ENCODE assay signal across 18 cellular contexts in genomic region chr11:59112494-59112893, GRCh38.
DNase-seq lines count a peak whose midpoint lies in the region; ATAC-seq, FAIRE-seq and TF ChIP-seq lines count a peak whose summit lies in the region.
"Had no signal": no experiment of that assay in that cellular context is flagged by ENCODE, and none has a peak within 500 bp of the region (broad histone marks: within the 10 kb centered on the region; RNA-seq: fewer than 3 reads in every experiment).

No MANE protein-coding gene starts in this region.

- no peaks in the 10 kb centered on the region for H3F3A ChIP-seq in Loucy (ENCODE audit: low read depth)

- TF ChIP-seq CTCF in 22Rv1 (IDR thresholded peaks at IDR 0.05) = no peak
- TF ChIP-seq CTCF in Loucy (conservative IDR thresholded peaks at IDR 0.05; ENCODE audit: low read length) = no peak

- peaks cover 52% of the 10 kb centered on the region for H3K4me1 ChIP-seq in Loucy (ENCODE audit: insufficient read depth, low read length, poor library complexity, severe bottlenecking)

- peak; percentile 8 for DNase-seq in GM03348 (ENCODE audit: low spot score)
- no peak for DNase-seq in SHP77 treated with DMSO at 0.1 percent for 48 hours (lab: John Stamatoyannopoulos, UW)
- DNase-seq in NCI-H1436 (lab: John Stamatoyannopoulos, UW) = no peak
- DNase-seq in activated T-cell treated with anti-CD3 and anti-CD28 coated beads, Interleukin-2, amount 50 U/mL, for 24 hours = no peak
- DNase-seq: CD4-positive, alpha-beta memory T cell; DMS153; NCI-H1105; NCI-H187; NCI-H2107; NCI-H510A treated with DMSO at 0.1 percent for 48 hours; NCI-H82 had no signal

- peaks cover 7% of the 10 kb centered on the region; the same call in 1 of the 2 replicates for H3K36me3 ChIP-seq in Loucy (ENCODE audit: insufficient read depth, low read length)

- H3K4me3 Mint-ChIP-seq in activated T-cell treated with anti-CD3 and anti-CD28 coated beads, Interleukin-2, amount 50 U/mL, for 24 hours = no peak overlapping the region
- H3K4me3 Mint-ChIP-seq: CD4-positive, alpha-beta memory T cell had no signal

- no peak overlapping the region for H2AFZ ChIP-seq in Loucy (ENCODE audit: low read length)

- peak overlapping the region; percentile 91 for H3K4me2 ChIP-seq in Loucy (ENCODE audit: low read depth, low read length, poor library complexity, severe bottlenecking)
- H3K4me2 ChIP-seq: BLaER1 had no signal

- H3K27me3 ChIP-seq in Loucy (ENCODE audit: insufficient read depth, low read length, poor library complexity, severe bottlenecking) = no peaks in the 10 kb centered on the region
- H3K27me3 ChIP-seq: BLaER1 had no signal

- peak; percentile 35 for FAIRE-seq in endometrium (lab: Jason Lieb, UNC)

- H3K9me2 ChIP-seq in Loucy (replicated peaks; ENCODE audit: low read depth, low read length) = no peaks in the 10 kb centered on the region

- peak overlapping the region; percentile 92 for H3K27ac ChIP-seq in 22Rv1
- H3K27ac ChIP-seq: BLaER1, RWPE1 had no signal

- peaks cover 15% of the 10 kb centered on the region for H3K27me3 Mint-ChIP-seq in activated T-cell treated with anti-CD3 and anti-CD28 coated beads, Interleukin-2, amount 50 U/mL, for 24 hours
- H3K27me3 Mint-ChIP-seq: CD4-positive, alpha-beta memory T cell had no signal

- H3K4me1 Mint-ChIP-seq in activated T-cell treated with anti-CD3 and anti-CD28 coated beads, Interleukin-2, amount 50 U/mL, for 24 hours (ENCODE audit: low read depth) = peaks cover 26% of the 10 kb centered on the region

- ATAC-seq in GM21576 (IDR thresholded peaks at IDR 0.05; ENCODE audit: unreplicated experiment) = no peak

- no peak overlapping the region for H3K9ac ChIP-seq in Loucy (ENCODE audit: low read depth, low read length, poor library complexity, severe bottlenecking)
- H3K9ac ChIP-seq: BLaER1 had no signal

- H3K4me3 ChIP-seq in Loucy (ENCODE audit: low read length, poor library complexity, severe bottlenecking) = no peak overlapping the region
- H3K4me3 ChIP-seq: BLaER1, HAP-1 had no signal

- H4K20me1 ChIP-seq in Loucy (ENCODE audit: insufficient read depth, low read length, poor library complexity, severe bottlenecking) = peaks cover 3% of the 10 kb centered on the region
- H4K20me1 ChIP-seq: BLaER1 had no signal

- H3K27ac Mint-ChIP-seq in activated T-cell treated with anti-CD3 and anti-CD28 coated beads, Interleukin-2, amount 50 U/mL, for 24 hours = no peak overlapping the region
- H3K27ac Mint-ChIP-seq: CD4-positive, alpha-beta memory T cell had no signal

- peaks cover 88% of the 10 kb centered on the region for H3K36me3 Mint-ChIP-seq in activated T-cell treated with anti-CD3 and anti-CD28 coated beads, Interleukin-2, amount 50 U/mL, for 24 hours (ENCODE audit: low read depth)

- peaks cover 73% of the 10 kb centered on the region for H3K79me2 ChIP-seq in Loucy (ENCODE audit: insufficient read depth, low read length)

- H3K9me3 ChIP-seq in Loucy (ENCODE audit: insufficient read depth, low read depth, low read length) = peaks cover 2% of the 10 kb centered on the region; the same call in 1 of the 2 replicates
- H3K9me3 ChIP-seq: HAP-1 had no signal

- H3K9me3 Mint-ChIP-seq in activated T-cell treated with anti-CD3 and anti-CD28 coated beads, Interleukin-2, amount 50 U/mL, for 24 hours = peaks cover 6% of the 10 kb centered on the region
